22 cellular contexts compared by ENCODE assay signal in genomic region chr4:86233090-86233489, GRCh38.
"Had no signal": no experiment of that assay in that cellular context is flagged by ENCODE, and none has a peak within 500 bp of the region (broad histone marks: within the 10 kb centered on the region; RNA-seq: fewer than 3 reads in every experiment).

No MANE protein-coding gene starts in this region.

- H3K4me3 ChIP-seq: ascending aorta, gastrocnemius medialis, left ventricle myocardium inferior, lung, ovary, sigmoid colon, thoracic aorta, uterus had no signal

- DNase-seq: activated CD4-positive, alpha-beta memory T cell treated with anti-CD3 and anti-CD28 coated beads, Interleukin-2, amount 10 ng/mL, durations not matched to agents 7 days and 5 days; activated CD4-positive, alpha-beta T cell treated with anti-CD3 and anti-CD28 coated beads for 1 hour; activated CD4-positive, alpha-beta T cell treated with anti-CD3 and anti-CD28 coated beads, Interleukin-2, amount 10 ng/mL, durations not matched to agents 7 days and 5 days; activated CD8-positive, alpha-beta memory T cell treated with anti-CD3 and anti-CD28 coated beads, Interleukin-2, amount 50 U/mL, for 48 hours; activated gamma-delta T cell; activated naive CD4-positive, alpha-beta T cell treated with anti-CD3 and anti-CD28 coated beads, Interleukin-2, amount 10 ng/mL, durations not matched to agents 7 days and 5 days; activated naive CD8-positive, alpha-beta T cell treated with anti-CD3 and anti-CD28 coated beads, Interleukin-2, amount 10 ng/mL, durations not matched to agents 7 days and 5 days; activated T-cell treated with anti-CD3 and anti-CD28 coated beads, Interleukin-2, amount 50 U/mL, for 24 hours; effector CD4-positive, alpha-beta T cell; erythroblast; gastrocnemius medialis; glutamatergic neuron; left ventricle myocardium inferior; ovary; sigmoid colon; small intestine; stimulated activated CD4-positive, alpha-beta T cell treated with anti-CD3 and anti-CD28 coated beads, Interleukin-4, amount 100 ng/mL, for 24 hours; uterus; WERI-Rb-1 had no signal

- H3K4me1 ChIP-seq: ascending aorta, gastrocnemius medialis, left ventricle myocardium inferior, sigmoid colon, uterus had no signal

- H3K27ac ChIP-seq: ascending aorta, gastrocnemius medialis, left ventricle myocardium inferior, ovary, sigmoid colon, thoracic aorta, uterus, WERI-Rb-1 had no signal

- H3K36me3 ChIP-seq: ascending aorta, gastrocnemius medialis, left ventricle myocardium inferior, ovary, sigmoid colon, thoracic aorta, uterus, WERI-Rb-1 had no signal

- H3K9me3 ChIP-seq: gastrocnemius medialis, ovary, sigmoid colon, thoracic aorta, uterus had no signal

- H3K27me3 ChIP-seq: ascending aorta, gastrocnemius medialis, ovary, sigmoid colon, uterus had no signal
